In genomic region chr6:150667977-150668716, GRCh38 we compare ENCODE assay signal across 7 cellular contexts.
DNase-seq lines count a peak whose midpoint lies in the region; ATAC-seq, FAIRE-seq and TF ChIP-seq lines count a peak whose summit lies in the region.

No MANE protein-coding gene starts in this region.

- H2BK15ac ChIP-seq in mesendoderm (replicated peaks; ENCODE audit: low read depth), result no peak overlapping the region

- ATAC-seq in upper lobe of right lung, result peak; percentile 92

- no peak overlapping the region for H2BK5ac ChIP-seq in mesendoderm (ENCODE audit: low read length)

- no peak overlapping the region for H3K27ac ChIP-seq in mesendoderm (ENCODE audit: low read depth, low read length)
- H3K27ac ChIP-seq in upper lobe of right lung, result peak overlapping the region; percentile 64

- H3K4me3 ChIP-seq in HAP-1 (no peak overlapping the region), mesendoderm (ENCODE audit: low read length) (no peak overlapping the region), upper lobe of right lung (no peak overlapping the region), H7 (ENCODE audit: insufficient read depth, low read depth, low read length) (no peak overlapping the region)

- H3K18ac ChIP-seq in mesendoderm (ENCODE audit: low read length), result no peak overlapping the region

- DNase-seq in HAP-1 (ENCODE audit: low spot score in 2 of 2), result peak; percentile 91 to 97
- peak; percentile 18 for DNase-seq in NCI-H69 (lab: John Stamatoyannopoulos, UW)
- DNase-seq in mesendoderm, result peak; percentile 54
- DNase-seq in upper lobe of right lung, result peak; percentile 84
- DNase-seq in NCI-H1436 treated with DMSO at 0.1 percent for 48 hours (lab: John Stamatoyannopoulos, UW), result no peak
- no peak for DNase-seq in H7

- no peak overlapping the region for H4K5ac ChIP-seq in mesendoderm (ENCODE audit: low read length)

- H2BK120ac ChIP-seq in mesendoderm (ENCODE audit: low read depth, low read length), result no peak overlapping the region

- H3K4me1 ChIP-seq in HAP-1, result peaks cover 27% of the 10 kb centered on the region
- H3K4me1 ChIP-seq in mesendoderm (ENCODE audit: control insufficient read depth, low read depth, low read length), result no peaks in the 10 kb centered on the region
- H3K4me1 ChIP-seq in upper lobe of right lung, result peaks cover 28% of the 10 kb centered on the region

- no peak overlapping the region for H3K4me2 ChIP-seq in mesendoderm (ENCODE audit: low read length)

- H3K56ac ChIP-seq in mesendoderm (ENCODE audit: low read length), result no peak overlapping the region

- peak; percentile 30 for TF ChIP-seq CTCF in upper lobe of right lung (IDR thresholded peaks at IDR 0.05)

- FAIRE-seq in endometrium (lab: Jason Lieb, UNC), result peak; percentile 100

- H4K8ac ChIP-seq in mesendoderm (ENCODE audit: low read depth, low read length), result no peak overlapping the region

- WGBS in mesendoderm (ENCODE audit: extremely low coverage, insufficient coverage, low lambda C conversion rate), result no CpG with 5 or more reads among the region's 8 CpGs

- intact Hi-C loops in upper lobe of right lung (cut with DNase I), result no loop called here

- no peaks in the 10 kb centered on the region for H3K79me2 ChIP-seq in mesendoderm (ENCODE audit: control insufficient read depth, insufficient read depth, low read length)

- no peak overlapping the region for H3K9ac ChIP-seq in mesendoderm (ENCODE audit: low read length)

- H3K9me3 ChIP-seq in HAP-1, result no peaks in the 10 kb centered on the region
- H3K9me3 ChIP-seq in upper lobe of right lung, result no peaks in the 10 kb centered on the region

- H3K36me3 ChIP-seq in HAP-1 (replicated peaks) (no peaks in the 10 kb centered on the region; the same call in 1 of the 2 replicates), mesendoderm (ENCODE audit: control insufficient read depth, insufficient read depth, low read length) (no peaks in the 10 kb centered on the region), upper lobe of right lung (no peaks in the 10 kb centered on the region), H7 (replicated peaks; ENCODE audit: control insufficient read depth, insufficient read depth, low read length) (no peaks in the 10 kb centered on the region)

- H2AK5ac ChIP-seq in mesendoderm (ENCODE audit: low read length), result no peak overlapping the region

- H3K23ac ChIP-seq in mesendoderm (ENCODE audit: low read length), result no peak overlapping the region

- H3K27me3 ChIP-seq in HAP-1 (ENCODE audit: low read depth) (no peaks in the 10 kb centered on the region), mesendoderm (ENCODE audit: insufficient read depth, low read length, poor library complexity) (no peaks in the 10 kb centered on the region), upper lobe of right lung (no peaks in the 10 kb centered on the region), H7 (ENCODE audit: control insufficient read depth, insufficient read depth, low read length) (no peaks in the 10 kb centered on the region)

- H3K4ac ChIP-seq in mesendoderm (ENCODE audit: low read depth, low read length), result no peak overlapping the region

- no peaks in the 10 kb centered on the region for H3K79me1 ChIP-seq in mesendoderm (ENCODE audit: low read length)

- in situ Hi-C loops in HAP-1 (cut with MboI; ENCODE audit: low sequenced_read_pairs), result no loop called here

Comparison
In these comparisons a context has a peak if more than half of its experiments do, and no peak if none do; other contexts are left out.
1. DNase-seq: peak in HAP-1 (2 of 2), NCI-H69 (single experiment), mesendoderm (single experiment) and upper lobe of right lung (single experiment); none in NCI-H1436 treated with DMSO at 0.1 percent for 48 hours (single experiment) and H7 (single experiment).